In genomic region chr1:74935446-74935845, GRCh38 we compare ENCODE assay signal across 34 cellular contexts.
"Had no signal": no experiment of that assay in that cellular context is flagged by ENCODE, and none has a peak within 500 bp of the region (broad histone marks: within the 10 kb centered on the region; RNA-seq: fewer than 3 reads in every experiment).

No MANE protein-coding gene starts in this region.

- DNase-seq: activated CD4-positive, alpha-beta memory T cell treated with anti-CD3 and anti-CD28 coated beads, Interleukin-2, amount 10 ng/mL, durations not matched to agents 7 days and 5 days; activated CD4-positive, alpha-beta T cell treated with anti-CD3 and anti-CD28 coated beads for 1 hour; activated CD4-positive, alpha-beta T cell treated with anti-CD3 and anti-CD28 coated beads for 48 hours; activated CD4-positive, CD25-positive, alpha-beta regulatory T cell; activated CD8-positive, alpha-beta memory T cell treated with anti-CD3 and anti-CD28 coated beads for 24 hours; activated CD8-positive, alpha-beta memory T cell treated with anti-CD3 and anti-CD28 coated beads, Interleukin-2, amount 10 ng/mL, durations not matched to agents 7 days and 5 days; activated CD8-positive, alpha-beta memory T cell treated with anti-CD3 and anti-CD28 coated beads, Interleukin-2, amount 50 U/mL, for 48 hours; activated effector memory CD4-positive, alpha-beta T cell treated with Interleukin-2 at 50 U/mL for 16 hours; activated naive CD4-positive, alpha-beta T cell treated with anti-CD3 and anti-CD28 coated beads, Interleukin-2, amount 10 ng/mL, durations not matched to agents 7 days and 5 days; activated naive CD8-positive, alpha-beta T cell treated with anti-CD3 and anti-CD28 coated beads, Interleukin-2, amount 50 U/mL, for 24 hours; activated T-cell treated with anti-CD3 and anti-CD28 coated beads, Interleukin-2, amount 50 U/mL, for 48 hours; anterior cingulate cortex; caudate nucleus; cerebellar nuclear complex; NCI-H1092 treated with DMSO at 0.1 percent for 48 hours; NCI-H1417; NCI-H146; NCI-H187; NCI-H2081; NCI-H226; NCI-H524 treated with DMSO at 0.1 percent for 48 hours; Peyer's patch; RPMI8226; SHP77 treated with DMSO at 0.1 percent for 48 hours; SW 1271; T-helper 1 cell; T-helper 2 cell; T-helper 9 cell had no signal

- H3K27ac ChIP-seq: KMS-11, Peyer's patch, SJSA1, VCaP had no signal

- H3K9ac ChIP-seq: KMS-11 had no signal

- H3K27ac Mint-ChIP-seq: activated CD4-positive, alpha-beta memory T cell treated with anti-CD3 and anti-CD28 coated beads, Interleukin-2, amount 10 ng/mL, durations not matched to agents 7 days and 5 days; activated CD8-positive, alpha-beta memory T cell treated with anti-CD3 and anti-CD28 coated beads, Interleukin-2, amount 10 ng/mL, durations not matched to agents 7 days and 5 days; activated naive CD4-positive, alpha-beta T cell treated with anti-CD3 and anti-CD28 coated beads, Interleukin-2, amount 10 ng/mL, durations not matched to agents 7 days and 5 days; activated naive CD8-positive, alpha-beta T cell; activated naive CD8-positive, alpha-beta T cell treated with anti-CD3 and anti-CD28 coated beads, Interleukin-2, amount 50 U/mL, for 24 hours; brain had no signal

- H3K4me2 ChIP-seq: KMS-11 had no signal

- H3K4me1 Mint-ChIP-seq: activated CD4-positive, alpha-beta memory T cell treated with anti-CD3 and anti-CD28 coated beads, Interleukin-2, amount 10 ng/mL, durations not matched to agents 7 days and 5 days; activated CD8-positive, alpha-beta memory T cell treated with anti-CD3 and anti-CD28 coated beads, Interleukin-2, amount 10 ng/mL, durations not matched to agents 7 days and 5 days; activated naive CD4-positive, alpha-beta T cell treated with anti-CD3 and anti-CD28 coated beads, Interleukin-2, amount 10 ng/mL, durations not matched to agents 7 days and 5 days; activated naive CD8-positive, alpha-beta T cell treated with anti-CD3 and anti-CD28 coated beads, Interleukin-2, amount 50 U/mL, for 24 hours had no signal

- H3K9me3 Mint-ChIP-seq: activated CD4-positive, alpha-beta memory T cell treated with anti-CD3 and anti-CD28 coated beads, Interleukin-2, amount 10 ng/mL, durations not matched to agents 7 days and 5 days; activated naive CD4-positive, alpha-beta T cell treated with anti-CD3 and anti-CD28 coated beads, Interleukin-2, amount 10 ng/mL, durations not matched to agents 7 days and 5 days had no signal

- H3K36me3 Mint-ChIP-seq: activated CD8-positive, alpha-beta memory T cell treated with anti-CD3 and anti-CD28 coated beads, Interleukin-2, amount 10 ng/mL, durations not matched to agents 7 days and 5 days; activated naive CD4-positive, alpha-beta T cell treated with anti-CD3 and anti-CD28 coated beads, Interleukin-2, amount 10 ng/mL, durations not matched to agents 7 days and 5 days; activated naive CD8-positive, alpha-beta T cell; brain had no signal

- H3K4me3 ChIP-seq: Peyer's patch, SJSA1 had no signal

- H3K27me3 ChIP-seq: Peyer's patch, SJSA1 had no signal

- ATAC-seq: activated CD8-positive, alpha-beta memory T cell treated with anti-CD3 and anti-CD28 coated beads, Interleukin-2, amount 10 ng/mL, durations not matched to agents 7 days and 5 days; activated naive CD8-positive, alpha-beta T cell treated with anti-CD3 and anti-CD28 coated beads, Interleukin-2, amount 50 U/mL, for 24 hours had no signal

- H3K4me1 ChIP-seq: Peyer's patch, SJSA1 had no signal

- H3K27me3 Mint-ChIP-seq: activated CD4-positive, alpha-beta memory T cell treated with anti-CD3 and anti-CD28 coated beads, Interleukin-2, amount 10 ng/mL, durations not matched to agents 7 days and 5 days; activated CD8-positive, alpha-beta memory T cell treated with anti-CD3 and anti-CD28 coated beads, Interleukin-2, amount 10 ng/mL, durations not matched to agents 7 days and 5 days; activated naive CD4-positive, alpha-beta T cell treated with anti-CD3 and anti-CD28 coated beads, Interleukin-2, amount 10 ng/mL, durations not matched to agents 7 days and 5 days; activated naive CD8-positive, alpha-beta T cell; activated naive CD8-positive, alpha-beta T cell treated with anti-CD3 and anti-CD28 coated beads, Interleukin-2, amount 50 U/mL, for 24 hours had no signal

- H3K4me3 Mint-ChIP-seq: activated CD4-positive, alpha-beta memory T cell treated with anti-CD3 and anti-CD28 coated beads, Interleukin-2, amount 10 ng/mL, durations not matched to agents 7 days and 5 days; activated CD8-positive, alpha-beta memory T cell treated with anti-CD3 and anti-CD28 coated beads, Interleukin-2, amount 10 ng/mL, durations not matched to agents 7 days and 5 days; activated naive CD4-positive, alpha-beta T cell treated with anti-CD3 and anti-CD28 coated beads, Interleukin-2, amount 10 ng/mL, durations not matched to agents 7 days and 5 days; activated naive CD8-positive, alpha-beta T cell; activated naive CD8-positive, alpha-beta T cell treated with anti-CD3 and anti-CD28 coated beads, Interleukin-2, amount 50 U/mL, for 24 hours; brain had no signal

- H3K9me3 ChIP-seq: Peyer's patch, SJSA1 had no signal

- H3K36me3 ChIP-seq: Peyer's patch, SJSA1 had no signal

- FAIRE-seq: bronchial epithelial cell had no signal
